In the genomic region with DNA sequence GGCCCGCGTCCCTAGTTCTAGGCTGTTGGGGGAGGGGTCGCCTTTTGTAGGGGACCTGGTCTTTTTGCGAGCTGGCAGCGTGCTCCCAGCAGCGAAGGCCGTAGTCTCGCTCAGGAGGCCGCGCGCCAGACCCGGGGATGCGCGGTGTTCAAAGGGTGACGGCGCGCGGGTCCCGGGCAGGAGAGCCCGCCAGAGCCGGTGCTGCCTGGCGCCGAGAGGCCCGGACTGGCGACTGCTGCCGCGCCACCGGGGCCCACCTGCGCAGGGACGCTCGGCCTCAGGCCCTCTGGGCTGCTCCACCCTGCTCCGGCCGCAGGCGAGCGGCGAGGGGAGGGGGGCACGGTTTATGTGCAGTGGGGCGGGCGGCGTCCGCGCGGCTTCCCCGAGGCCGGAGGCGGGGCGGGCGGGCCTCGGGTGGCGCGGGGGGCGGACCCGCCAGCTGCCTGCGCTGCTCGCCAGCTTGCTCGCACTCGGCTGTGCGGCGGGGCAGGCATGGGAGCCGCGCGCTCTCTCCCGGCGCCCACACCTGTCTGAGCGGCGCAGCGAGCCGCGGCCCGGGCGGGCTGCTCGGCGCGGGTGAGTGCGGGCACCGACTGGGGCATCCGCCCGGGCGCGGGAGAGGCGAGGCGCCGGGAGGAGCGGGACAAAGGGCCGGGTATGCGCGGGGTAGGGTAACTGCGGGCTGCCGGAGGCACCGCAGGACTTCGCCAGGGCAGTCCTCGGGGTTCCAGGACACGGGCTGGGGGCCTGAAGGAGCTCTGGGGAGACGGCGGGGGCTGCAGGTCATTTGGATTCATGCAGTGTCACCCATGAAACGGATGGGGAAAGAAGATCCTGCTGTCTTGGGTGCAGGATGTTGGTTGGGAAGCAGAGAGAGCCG, we compare ENCODE assay signal across 8 cellular contexts. TPM values are rescaled to one million over a fixed set of nuclear protein-coding genes. Genes with fewer than 3 reads are reported as not detected.
A peak's percentile ranks its signal among the peaks of the same experiment; 100 is the strongest.
DNase-seq lines count a peak whose midpoint lies in the region; ATAC-seq, FAIRE-seq and TF ChIP-seq lines count a peak whose summit lies in the region.

A gene with protein sequence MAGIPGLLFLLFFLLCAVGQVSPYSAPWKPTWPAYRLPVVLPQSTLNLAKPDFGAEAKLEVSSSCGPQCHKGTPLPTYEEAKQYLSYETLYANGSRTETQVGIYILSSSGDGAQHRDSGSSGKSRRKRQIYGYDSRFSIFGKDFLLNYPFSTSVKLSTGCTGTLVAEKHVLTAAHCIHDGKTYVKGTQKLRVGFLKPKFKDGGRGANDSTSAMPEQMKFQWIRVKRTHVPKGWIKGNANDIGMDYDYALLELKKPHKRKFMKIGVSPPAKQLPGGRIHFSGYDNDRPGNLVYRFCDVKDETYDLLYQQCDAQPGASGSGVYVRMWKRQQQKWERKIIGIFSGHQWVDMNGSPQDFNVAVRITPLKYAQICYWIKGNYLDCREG (plus strand): TSS at position 467 of the 880 bp plus-strand sequence. CDS start 7,102 bp downstream, outside the sequence.

- H3K4ac ChIP-seq in H9 (ENCODE audit: low read depth, low read length): no peak within 1 kb of the TSS

- peak within 1 kb of the TSS; percentile 76 for H3K18ac ChIP-seq in H9 (ENCODE audit: insufficient read length, low read depth, low read length)

- peaks cover 4% of the 10 kb centered on the region; the same call in 1 of the 2 replicates for H3K9me2 ChIP-seq in PC-9 (ENCODE audit: insufficient read depth)

- H3K4me1 ChIP-seq in H9 (ENCODE audit: insufficient read depth, low read length) (peaks cover 4% of the 10 kb centered on the region; the same call in 1 of the 2 replicates), PC-9 (replicated peaks; ENCODE audit: insufficient read depth) (peaks cover 57% of the 10 kb centered on the region), GM12878 (ENCODE audit: control insufficient read depth, insufficient read depth, low read length) (no peaks in the 10 kb centered on the region), iPS DF 6.9 (ENCODE audit: control insufficient read depth, insufficient read depth, low read length) (peaks cover 6% of the 10 kb centered on the region; the same call in 1 of the 2 replicates)

- H3K36me3 ChIP-seq in PC-9 (ENCODE audit: low read depth): peaks cover 9% of the 10 kb centered on the region; the same call in 1 of the 2 replicates
- no peaks in the 10 kb centered on the region for H3K36me3 ChIP-seq in GM12878 (ENCODE audit: control insufficient read depth in 2 of 2, insufficient read depth in 2 of 2, low read length in 1 of 2)
- no peaks in the 10 kb centered on the region for H3K36me3 ChIP-seq in iPS DF 6.9 (ENCODE audit: control insufficient read depth, insufficient read depth, low read length)

- POLR2A ChIA-PET in PC-9 (lab: Charles Lee; ENCODE audit: unreplicated experiment): interaction anchor here (0.6 to 0.9 kb wide), 5 partner anchors 17 to 1026 kb away, joined by 3 to 5 read pairs (median 3); no protein-coding TSS in a partner anchor
- POLR2A ChIA-PET in GM12878 (lab: Charles Lee): no interaction called here

- SMC1A ChIA-PET in GM12878 (lab: Charles Lee; ENCODE audit: uncharacterized antibody, unreplicated experiment): no interaction called here

- H3K23me2 ChIP-seq in H9 (ENCODE audit: insufficient read length, low read depth, low read length, poor library complexity, severe bottlenecking): peaks cover 10% of the 10 kb centered on the region

- H3K4me3 ChIP-seq in PC-9 (peak within 1 kb of the TSS; percentile 92), GM12878 (no peak within 1 kb of the TSS), iPS DF 6.9 (ENCODE audit: low read length) (peak within 1 kb of the TSS; percentile 64; the same call in 1 of the 2 replicates)

- no peak within 1 kb of the TSS for H2BK20ac ChIP-seq in H9 (ENCODE audit: low read depth, low read length, poor library complexity, severe bottlenecking)

- WGBS in H9 (ENCODE audit: extremely low coverage, insufficient read length, low lambda C conversion rate): no CpG with 5 or more reads among the region's 97 CpGs
- 8% methylated on average over 82 of the region's 97 CpGs for WGBS in GM12878 (ENCODE audit: insufficient coverage, insufficient replicate concordance, low lambda C conversion rate, missing lambda C conversion rate)
- no CpG with 5 or more reads among the region's 97 CpGs for WGBS in iPS DF 6.9 (ENCODE audit: insufficient coverage, insufficient read length)

- H3K56ac ChIP-seq in H9 (ENCODE audit: insufficient read length, low read depth, low read length): no peak within 1 kb of the TSS

- H3K27ac Mint-ChIP-seq in H9: no peak within 1 kb of the TSS; a peak in 2 of 7 replicates

- H2BK15ac ChIP-seq in H9 (ENCODE audit: low read depth, low read length): no peak within 1 kb of the TSS

- CTCF ChIA-PET in PC-9 (lab: Charles Lee) (interaction anchor here (0.7 to 1.2 kb wide), 3 partner anchors 129 to 466 kb away, joined by 3 to 17 read pairs (median 4); no protein-coding TSS in a partner anchor), GM12878 (lab: Yijun Ruan, JAX) (no interaction called here)

- TF ChIP-seq POLR2A in GM12878 (IDR thresholded peaks at IDR 0.05; ENCODE audit: low read depth, low read length): no peak

- peaks cover 51% of the 10 kb centered on the region for H3F3A ChIP-seq in PC-9 (ENCODE audit: insufficient read depth, low read depth)

- peak within 1 kb of the TSS; percentile 91 for H3K14ac ChIP-seq in H9 (ENCODE audit: insufficient read depth, low read length)

- H3K4me1 Mint-ChIP-seq in H9: peaks cover 20 to 27% of the 10 kb centered on the region in 2 experiments

- in situ Hi-C loops in Caki2 (cut with HindIII; ENCODE audit: low pct_unique_long_range_greater_than_20kb, low sequenced_read_pairs): no loop called here
- in situ Hi-C loops in GM12878 (cut with MboI): loop anchor here (25.0 kb wide), 1 partner anchor 1213 kb away; no protein-coding TSS in a partner anchor

- TF ChIP-seq CTCF in H9 (conservative IDR thresholded peaks at IDR 0.05) (no peak), PC-9 (conservative IDR thresholded peaks at IDR 0.05) (no peak), GM12878 (IDR thresholded peaks at IDR 0.05 in 2 of 3, conservative IDR thresholded peaks at IDR 0.05 in 1 of 3; ENCODE audit: control insufficient read depth in 2 of 3, extremely low read depth in 1 of 3, insufficient read depth in 1 of 3, low read depth in 3 of 3, low read length in 3 of 3) (no peak)

- RAD21 ChIA-PET in GM12878 (lab: Charles Lee; ENCODE audit: unreplicated experiment): no interaction called here

- H2AK5ac ChIP-seq in H9 (ENCODE audit: insufficient read length, low read length): no peak within 1 kb of the TSS

- H3K4me3 Mint-ChIP-seq in H9: peak within 1 kb of the TSS; percentile 75 to 83

- H3K4me2 ChIP-seq in H9 (ENCODE audit: insufficient read depth, insufficient read length, low read length) (peak within 1 kb of the TSS; percentile 83), PC-9 (peak within 1 kb of the TSS; percentile 92), GM12878 (ENCODE audit: control insufficient read depth, insufficient read depth) (no peak within 1 kb of the TSS)

- H2BK120ac ChIP-seq in H9 (ENCODE audit: low read depth, low read length, poor library complexity, severe bottlenecking): no peak within 1 kb of the TSS

- H3K27me3 ChIP-seq in H9 (ENCODE audit: insufficient read depth, low read length) (peaks cover 5% of the 10 kb centered on the region; the same call in 1 of the 2 replicates), PC-9 (ENCODE audit: insufficient read depth, low read depth) (no peaks in the 10 kb centered on the region), GM12878 (replicated peaks in 1 of 2; ENCODE audit: control insufficient read depth in 2 of 2, insufficient read depth in 2 of 2, low read length in 1 of 2) (peaks cover 6 to 7% of the 10 kb centered on the region in 2 experiments), iPS DF 6.9 (ENCODE audit: control insufficient read depth, insufficient read depth, low read length) (peaks cover 7% of the 10 kb centered on the region; the same call in 1 of the 2 replicates)

- H4K20me1 ChIP-seq in H9 (ENCODE audit: control insufficient read depth, insufficient read depth, insufficient read length): no peaks in the 10 kb centered on the region
- no peaks in the 10 kb centered on the region for H4K20me1 ChIP-seq in PC-9 (ENCODE audit: insufficient read depth)
- H4K20me1 ChIP-seq in GM12878 (ENCODE audit: control insufficient read depth, insufficient read depth): no peaks in the 10 kb centered on the region

- no peaks in the 10 kb centered on the region for H3K9me3 Mint-ChIP-seq in H9

- H3K9ac ChIP-seq in H9 (ENCODE audit: extremely low read depth, insufficient read length, low read length): peak within 1 kb of the TSS; percentile 70
- H3K9ac ChIP-seq in GM12878 (ENCODE audit: control insufficient read depth, insufficient read depth, low read length): no peak within 1 kb of the TSS

- DNase-seq in Caki2 (ENCODE audit: low read depth): peak; percentile 57
- peak; percentile 64 for DNase-seq in H9
- peak; percentile 67 to 90 for DNase-seq in PC-9
- no peak for DNase-seq in GM12878 (ENCODE audit: low read depth, low spot score)
- no peak for DNase-seq in iPS DF 6.9 (ENCODE audit: low read depth, low spot score)
- peak; percentile 88 for DNase-seq in retina
- no peak for DNase-seq in stimulated activated naive CD4-positive, alpha-beta T cell (lab: John Stamatoyannopoulos, UW)
- no peak for DNase-seq in foreskin melanocyte

- no peak within 1 kb of the TSS for H4K5ac ChIP-seq in H9 (ENCODE audit: insufficient read length, low read depth, low read length)

- H2BK5ac ChIP-seq in H9 (ENCODE audit: insufficient read length, low read length): no peak within 1 kb of the TSS

- peak; percentile 80 for ATAC-seq in GM12878

- H2AFZ ChIP-seq in H9 (ENCODE audit: low read length): peak within 1 kb of the TSS; percentile 19
- H2AFZ ChIP-seq in PC-9: peak within 1 kb of the TSS; percentile 80
- no peak within 1 kb of the TSS for H2AFZ ChIP-seq in GM12878 (ENCODE audit: control insufficient read depth, low read depth, low read length)

- BruUV-seq in PC-9 (replicated peaks; lab: Mats Ljungman, UMichigan) (no TSS peak), GM12878 (replicated peaks; lab: Mats Ljungman, UMichigan) (no TSS peak)

- H3T11ph ChIP-seq in H9 (ENCODE audit: low read length): no peak within 1 kb of the TSS

- FAIRE-seq in GM12878 (lab: Jason Lieb, UNC): no peak

- H4K91ac ChIP-seq in H9 (ENCODE audit: insufficient read length, low read depth, low read length): no peak within 1 kb of the TSS

- no peaks in the 10 kb centered on the region for H3K9me3 ChIP-seq in H9 (ENCODE audit: control insufficient read depth, low read depth, low read length)
- H3K9me3 ChIP-seq in PC-9 (ENCODE audit: insufficient read depth, low read depth): no peaks in the 10 kb centered on the region
- H3K9me3 ChIP-seq in GM12878 (replicated peaks; ENCODE audit: control insufficient read depth, insufficient read depth, low read length): no peaks in the 10 kb centered on the region
- H3K9me3 ChIP-seq in iPS DF 6.9 (ENCODE audit: control insufficient read depth, insufficient read depth, low read length): no peaks in the 10 kb centered on the region

- H3K36me3 Mint-ChIP-seq in H9 (ENCODE audit: insufficient read depth in 1 of 3, low read depth in 3 of 3): no peaks in the 10 kb centered on the region

- H3K27ac ChIP-seq in H9 (ENCODE audit: insufficient read length, low read depth, low read length) (no peak within 1 kb of the TSS), PC-9 (peak within 1 kb of the TSS; percentile 68), GM12878 (ENCODE audit: control insufficient read depth, insufficient read depth) (no peak within 1 kb of the TSS), iPS DF 6.9 (ENCODE audit: low read length) (no peak within 1 kb of the TSS)

- no peak for TF ChIP-seq RAD21 in GM12878 (IDR thresholded peaks at IDR 0.05; ENCODE audit: insufficient read depth, low read depth, low read length)

- no peak within 1 kb of the TSS for H4K8ac ChIP-seq in H9 (replicated peaks; ENCODE audit: insufficient read length, low read depth, low read length)

- no peak for TF ChIP-seq EP300 in GM12878 (IDR thresholded peaks at IDR 0.05; ENCODE audit: borderline replicate concordance in 1 of 2, control insufficient read depth in 1 of 2, low read depth in 2 of 2, low read length in 2 of 2)

- H3K79me1 ChIP-seq in H9 (ENCODE audit: insufficient read depth, low read depth, low read length, poor library complexity, severe bottlenecking): no peaks in the 10 kb centered on the region

- no peak within 1 kb of the TSS for H3K23ac ChIP-seq in H9 (ENCODE audit: insufficient read length, low read depth, low read length)

- intact Hi-C loops in PC-9 (cut with micrococcal nuclease; ENCODE audit: unreplicated experiment) (loop anchor here (2.0 to 5.0 kb wide), 3 partner anchors 18 to 193 kb away; no protein-coding TSS in a partner anchor), GM12878 (cut with micrococcal nuclease; ENCODE audit: unreplicated experiment) (no loop called here)

- no peak within 1 kb of the TSS for H2BK12ac ChIP-seq in H9 (ENCODE audit: insufficient read length, low read depth, low read length)

- H3K27me3 Mint-ChIP-seq in H9 (ENCODE audit: low read depth): peaks cover 29% of the 10 kb centered on the region

- H3K79me2 ChIP-seq in H9 (ENCODE audit: insufficient read depth, low read length) (no peaks in the 10 kb centered on the region), PC-9 (ENCODE audit: low read depth) (peaks cover 44% of the 10 kb centered on the region), GM12878 (ENCODE audit: control insufficient read depth, insufficient read depth, low read length) (no peaks in the 10 kb centered on the region)

RNA-seq across cellular contexts. Expression of the gene that starts here (rescaled TPM):
- 47.9 and 67.9 TPM in 2 replicates for total RNA-seq in Caki2 (2014; rRNA removed; shearing (Covaris generic); ENCODE audit: low replicate concordance)
- total RNA-seq in H9 (2021) (6.3 and 6.9 TPM in 2 replicates), PC-9 (2021) (221 and 235 TPM in 2 replicates), GM12878 (2014; rRNA removed) (0.05 TPM in 1 of 2 replicates, not detected in the other), GM12878 (2014; rRNA removed; fragmentation: Illumina TruSeq; extraction: Trizol) (not detected in 2 replicates), GM12878 (2021) (0.13 and 0.21 TPM in 2 replicates)
- not detected in 2 replicates for total RNA-seq in GM12878 (2013; cell fraction: nucleolus; rRNA removed)
- not detected for polyA plus RNA-seq in GM12878 (2011; ENCODE audit: low read depth)
- polyA plus RNA-seq in GM12878 (2011; rRNA removed) (0.04 and 0.16 TPM in 2 replicates), GM12878 (2014; fragmentation: Illumina TruSeq; extraction: Trizol) (0.03 TPM in 1 of 2 replicates, not detected in the other), GM12878 (2014; fragmentation: Nextera tagmentation; extraction: Ambion mirVana) (not detected), GM12878 (2014; rRNA removed) (0.05 TPM in 1 of 2 replicates, not detected in the other), GM12878 (2016; fragmentation: Nextera tagmentation; extraction: Ambion mirVana) (under 1 TPM in 1 of 2 experiments, not detected in 1; 0.39 TPM)
- 0.03 and 0.05 TPM in 2 replicates for polyA plus RNA-seq in GM12878 (2011; cell fraction: cytosol; rRNA removed)
- polyA plus RNA-seq in GM12878 (2011; cell fraction: nucleus; rRNA removed): not detected in 2 replicates
- polyA plus RNA-seq in GM12878 (2012): not detected in 2 replicates
- polyA minus RNA-seq in GM12878 (2011; rRNA and poly(A)+ RNA removed): 0.37 TPM in 1 of 2 replicates, not detected in the other
- 4.8 and 6.5 TPM in 2 replicates for polyA minus RNA-seq in GM12878 (2011; cell fraction: cytosol; rRNA and poly(A)+ RNA removed)
- 0.57 TPM in 1 of 2 replicates, not detected in the other for polyA minus RNA-seq in GM12878 (2011; cell fraction: nucleus; rRNA and poly(A)+ RNA removed)

Comparison
In these comparisons a context has a peak if more than half of its experiments do, and no peak if none do; other contexts are left out.
1. DNase-seq: peak in Caki2 (single experiment), H9 (single experiment), PC-9 (2 of 2) and retina (single experiment); none in GM12878 (single experiment), iPS DF 6.9 (single experiment), stimulated activated naive CD4-positive, alpha-beta T cell (0 of 6) and foreskin melanocyte (single experiment).